ENCODE assay signal across 9 cellular contexts in genomic region chr14:23307146-23307447, GRCh38. TPM values are rescaled to one million over a fixed set of nuclear protein-coding genes. Genes with fewer than 3 reads are reported as not detected.
DNase-seq lines count a peak whose midpoint lies in the region; ATAC-seq and TF ChIP-seq lines count a peak whose summit lies in the region.
"Had no signal": no experiment of that assay in that cellular context is flagged by ENCODE, and none has a peak within 500 bp of the region (broad histone marks: within the 10 kb centered on the region; RNA-seq: fewer than 3 reads in every experiment).

No MANE protein-coding gene starts in this region.

- CTCF ChIA-PET in OCI-LY7 (lab: Charles Lee; ENCODE audit: unreplicated experiment) = interaction anchor here (0.6 to 1.4 kb wide), 3 partner anchors 14 to 215 kb away, joined by 3 to 5 read pairs (median 4); no protein-coding TSS in a partner anchor

- H4K20me1 ChIP-seq in OCI-LY7 (ENCODE audit: insufficient read depth, low read length) = no peaks in the 10 kb centered on the region

- intact Hi-C loops in OCI-LY7 (cut with micrococcal nuclease; ENCODE audit: unreplicated experiment) = loop anchor here (2.0 to 10.0 kb wide), 2 partner anchors 14 to 838 kb away; partner anchors contain the start of genes EMC9, PABPN1, PSME2 and RNF31
- intact Hi-C loops in sciatic nerve (cut with DNase I) = no loop called here

- no peaks in the 10 kb centered on the region for H3K9me2 ChIP-seq in OCI-LY7 (ENCODE audit: insufficient read depth, low read length)

- H3K4me3 ChIP-seq in BE2C (ENCODE audit: low read depth, low read length) (peak overlapping the region; percentile 95), OCI-LY7 (ENCODE audit: low read depth, low read length, poor library complexity, severe bottlenecking) (peak overlapping the region; percentile 77), epithelial cell of esophagus (ENCODE audit: low read length) (peak overlapping the region; percentile 90), neuron (ENCODE audit: low read length) (peak overlapping the region; percentile 85)

- peak overlapping the region; percentile 81 for H3K4me2 ChIP-seq in OCI-LY7 (ENCODE audit: low read length)

- no peaks in the 10 kb centered on the region; the same call in 1 of the 2 replicates for H3K79me2 ChIP-seq in OCI-LY7 (ENCODE audit: insufficient read depth, low read depth, low read length)

- H2AFZ ChIP-seq in OCI-LY7 (ENCODE audit: low read length) (peak overlapping the region; percentile 79), neuron (ENCODE audit: low read depth, low read length) (no peak overlapping the region)

- TF ChIP-seq CTCF in BE2C (IDR thresholded peaks at IDR 0.05; ENCODE audit: low read depth, low read length) = no peak
- no peak for TF ChIP-seq CTCF in OCI-LY7 (conservative IDR thresholded peaks at IDR 0.05; ENCODE audit: low read length)
- no peak for TF ChIP-seq CTCF in epithelial cell of esophagus (IDR thresholded peaks at IDR 0.05; ENCODE audit: insufficient read depth, low read depth, low read length, missing control alignments)

- H3K27ac ChIP-seq in OCI-LY7 (ENCODE audit: low read depth, low read length, poor library complexity, severe bottlenecking) = peak overlapping the region; percentile 37

- H3K36me3 ChIP-seq in BE2C (peaks cover 16% of the 10 kb centered on the region), OCI-LY7 (ENCODE audit: insufficient read depth, low read length) (no peaks in the 10 kb centered on the region; the same call in 1 of the 2 replicates), neuron (ENCODE audit: insufficient read depth, low read length) (peaks cover 39% of the 10 kb centered on the region)

- DNase-seq in BE2C = no peak
- no peak for DNase-seq in OCI-LY7 (ENCODE audit: low spot score)
- DNase-seq in epithelial cell of esophagus (ENCODE audit: low read depth) = peak; percentile 30
- no peak for DNase-seq in stimulated activated naive CD4-positive, alpha-beta T cell (lab: John Stamatoyannopoulos, UW)
- no peak for DNase-seq in sciatic nerve (ENCODE audit: low spot score)
- no peak for DNase-seq in EL
- no peak for DNase-seq in AML-193 (lab: John Stamatoyannopoulos, UW)
- DNase-seq: stimulated activated CD4-positive, alpha-beta T cell treated with anti-CD3 and anti-CD28 coated beads, Interleukin-2, amount 100 ng/mL, for 48 hours had no signal

- no peak for ATAC-seq in sciatic nerve

- H3K9me3 ChIP-seq in BE2C (no peaks in the 10 kb centered on the region), OCI-LY7 (ENCODE audit: low read length) (no peaks in the 10 kb centered on the region), neuron (ENCODE audit: low read length) (no peaks in the 10 kb centered on the region)

- H3K4me1 ChIP-seq in BE2C = no peaks in the 10 kb centered on the region
- H3K4me1 ChIP-seq in OCI-LY7 (ENCODE audit: insufficient read depth, low read length, poor library complexity, severe bottlenecking) = peaks cover 32% of the 10 kb centered on the region
- peaks cover 22% of the 10 kb centered on the region for H3K4me1 ChIP-seq in neuron (ENCODE audit: insufficient read depth, low read length)

- BruUV-seq in OCI-LY7 (replicated peaks; lab: Mats Ljungman, UMichigan) = no TSS peak

- POLR2A ChIA-PET in OCI-LY7 (lab: Charles Lee) = interaction anchor here (0.6 to 9.4 kb wide), 2 partner anchors 14 kb away, joined by 5 to 122 read pairs; partner anchors contain the start of gene PABPN1

- H3K27me3 ChIP-seq in BE2C (no peaks in the 10 kb centered on the region), neuron (ENCODE audit: insufficient read depth, low read length) (no peaks in the 10 kb centered on the region)

RNA-seq across cellular contexts. Expression of gene BCL2L2, which starts 0.5 kb away (rescaled TPM):
- 46.8 TPM for polyA plus RNA-seq in BE2C (2012; ENCODE audit: insufficient read depth, insufficient read length, low read depth)
- total RNA-seq in OCI-LY7 (2014; rRNA removed; shearing (Covaris generic)) = 7.2 and 8.6 TPM in 2 replicates
- total RNA-seq in OCI-LY7 (2022) (17.4 and 18.0 TPM in 2 replicates), sciatic nerve (56.5 TPM)

RNA-seq across cellular contexts. Expression of gene PPP1R3E, which starts 4.4 kb away (rescaled TPM):
- 4.4 TPM for polyA plus RNA-seq in BE2C (2012; ENCODE audit: insufficient read depth, insufficient read length, low read depth)
- 24.4 and 31.0 TPM in 2 replicates for total RNA-seq in OCI-LY7 (2014; rRNA removed; shearing (Covaris generic))
- total RNA-seq in OCI-LY7 (2022) = 95.5 and 102 TPM in 2 replicates
- total RNA-seq in sciatic nerve = 24.0 TPM

RNA-seq across cellular contexts. Expression of gene PABPN1, which starts 14.2 kb away (rescaled TPM):
- 156 TPM for polyA plus RNA-seq in BE2C (2012; ENCODE audit: insufficient read depth, insufficient read length, low read depth)
- 120 and 167 TPM in 2 replicates for total RNA-seq in OCI-LY7 (2014; rRNA removed; shearing (Covaris generic))
- total RNA-seq in OCI-LY7 (2022) = 314 and 319 TPM in 2 replicates
- 135 TPM for total RNA-seq in sciatic nerve

RNA-seq across cellular contexts. Expression of gene HOMEZ, which starts 21.2 kb away (rescaled TPM):
- 5.0 TPM for polyA plus RNA-seq in BE2C (2012; ENCODE audit: insufficient read depth, insufficient read length, low read depth)
- 6.3 and 7.1 TPM in 2 replicates for total RNA-seq in OCI-LY7 (2014; rRNA removed; shearing (Covaris generic))
- total RNA-seq in OCI-LY7 (2022) = 16.5 and 17.2 TPM in 2 replicates
- 8.3 TPM for total RNA-seq in sciatic nerve

RNA-seq across cellular contexts. Expression of gene SLC22A17, which starts 45.6 kb away (rescaled TPM):
- 38.5 TPM for polyA plus RNA-seq in BE2C (2012; ENCODE audit: insufficient read depth, insufficient read length, low read depth)
- not detected in 2 replicates for total RNA-seq in OCI-LY7 (2014; rRNA removed; shearing (Covaris generic))
- total RNA-seq in OCI-LY7 (2022) (not detected in 2 replicates), sciatic nerve (67.3 TPM)
